In the genomic region with DNA sequence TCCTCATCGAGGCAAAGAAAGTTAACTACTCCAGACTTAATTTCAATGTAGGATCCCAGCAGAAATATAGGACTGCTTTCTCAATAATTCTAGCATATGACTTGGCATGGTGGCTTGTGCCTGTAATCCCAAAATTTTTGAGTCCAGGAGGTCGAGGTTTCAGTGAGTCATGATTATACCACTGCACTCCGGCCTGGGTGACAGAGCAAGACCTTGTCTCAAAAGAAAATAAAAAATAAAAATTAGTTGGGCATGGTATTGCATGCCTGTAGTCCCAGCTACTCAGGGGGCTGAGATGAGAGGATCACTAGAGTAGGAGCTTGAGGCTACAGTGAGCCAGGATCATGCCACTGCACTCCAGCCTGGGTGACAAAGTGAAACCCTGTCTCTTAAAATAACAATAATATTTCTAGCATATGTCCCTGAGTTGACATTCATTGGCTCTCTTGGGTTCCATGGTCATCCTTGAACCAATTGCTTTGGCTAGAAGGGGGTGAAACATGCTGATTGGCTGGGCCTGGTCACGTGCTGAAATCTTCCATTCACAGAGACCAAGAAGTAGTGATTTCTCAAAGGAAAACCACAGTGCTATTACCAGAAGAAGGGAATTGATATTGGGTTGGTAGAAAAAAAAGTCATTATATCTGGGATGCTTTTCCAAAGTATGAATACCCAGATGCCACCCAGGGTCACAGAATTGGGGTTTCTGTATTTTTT, we compare ENCODE assay signal across 19 cellular contexts.
"Had no signal": no experiment of that assay in that cellular context is flagged by ENCODE, and none has a peak within 500 bp of the region (broad histone marks: within the 10 kb centered on the region; RNA-seq: fewer than 3 reads in every experiment).

No MANE protein-coding gene starts in this region.

- ATAC-seq: activated CD8-positive, alpha-beta memory T cell treated with anti-CD3 and anti-CD28 coated beads, Interleukin-2, amount 10 ng/mL, durations not matched to agents 7 days and 5 days; activated naive CD4-positive, alpha-beta T cell treated with anti-CD3 and anti-CD28 coated beads, Interleukin-2, amount 50 U/mL, for 72 hours; body of pancreas; natural killer cell had no signal

- H3K9me3 Mint-ChIP-seq: activated CD4-positive, alpha-beta memory T cell treated with anti-CD3 and anti-CD28 coated beads for 36 hours; activated naive CD4-positive, alpha-beta T cell treated with anti-CD3 and anti-CD28 coated beads, Interleukin-2, amount 50 U/mL, for 72 hours; activated T-cell treated with anti-CD3 and anti-CD28 coated beads, Interleukin-2, amount 50 U/mL, for 24 hours; natural killer cell had no signal

- H3K27ac Mint-ChIP-seq: activated CD4-positive, alpha-beta memory T cell treated with anti-CD3 and anti-CD28 coated beads for 36 hours; activated CD8-positive, alpha-beta memory T cell treated with anti-CD3 and anti-CD28 coated beads, Interleukin-2, amount 10 ng/mL, durations not matched to agents 7 days and 5 days; activated naive CD4-positive, alpha-beta T cell treated with anti-CD3 and anti-CD28 coated beads, Interleukin-2, amount 50 U/mL, for 72 hours; activated T-cell treated with anti-CD3 and anti-CD28 coated beads, Interleukin-2, amount 50 U/mL, for 24 hours; natural killer cell had no signal

- H3K4me3 ChIP-seq: body of pancreas, skin epidermis had no signal

- DNase-seq: activated CD4-positive, alpha-beta memory T cell treated with anti-CD3 and anti-CD28 coated beads for 36 hours; activated CD8-positive, alpha-beta memory T cell treated with anti-CD3 and anti-CD28 coated beads, Interleukin-2, amount 10 ng/mL, durations not matched to agents 7 days and 5 days; activated effector memory CD4-positive, alpha-beta T cell treated with Interleukin-2 at 50 U/mL for 16 hours; activated T-cell treated with anti-CD3 and anti-CD28 coated beads, Interleukin-2, amount 50 U/mL, for 24 hours; body of pancreas; caudate nucleus; cortex of kidney; effector CD4-positive, alpha-beta T cell; kidney glomerular epithelial cell; mesendoderm; natural killer cell; posterior cingulate gyrus; stimulated activated CD4-positive, alpha-beta T cell treated with anti-CD3 and anti-CD28 coated beads, Interleukin-4, amount 100 ng/mL, for 24 hours; stimulated activated naive CD4-positive, alpha-beta T cell; T-helper 1 cell; T1000 had no signal

- H3K36me3 Mint-ChIP-seq: activated CD4-positive, alpha-beta memory T cell treated with anti-CD3 and anti-CD28 coated beads for 36 hours; activated CD8-positive, alpha-beta memory T cell treated with anti-CD3 and anti-CD28 coated beads, Interleukin-2, amount 10 ng/mL, durations not matched to agents 7 days and 5 days; activated naive CD4-positive, alpha-beta T cell treated with anti-CD3 and anti-CD28 coated beads, Interleukin-2, amount 50 U/mL, for 72 hours; natural killer cell had no signal

- H3K9me3 ChIP-seq: body of pancreas had no signal

- H3K4me1 ChIP-seq: body of pancreas had no signal

- H3K4me1 Mint-ChIP-seq: activated CD8-positive, alpha-beta memory T cell treated with anti-CD3 and anti-CD28 coated beads, Interleukin-2, amount 10 ng/mL, durations not matched to agents 7 days and 5 days; natural killer cell had no signal

- H3K27ac ChIP-seq: body of pancreas, VCaP had no signal

- H3K27me3 ChIP-seq: body of pancreas had no signal

- H3K4me3 Mint-ChIP-seq: activated CD4-positive, alpha-beta memory T cell treated with anti-CD3 and anti-CD28 coated beads for 36 hours; activated CD8-positive, alpha-beta memory T cell treated with anti-CD3 and anti-CD28 coated beads, Interleukin-2, amount 10 ng/mL, durations not matched to agents 7 days and 5 days; activated T-cell treated with anti-CD3 and anti-CD28 coated beads, Interleukin-2, amount 50 U/mL, for 24 hours; natural killer cell had no signal
